Comparison of ENCODE assay signal across 9 cellular contexts in genomic region chr19:19597809-19598306, GRCh38. TPM values are rescaled to one million over a fixed set of nuclear protein-coding genes. Genes with fewer than 3 reads are reported as not detected.
DNase-seq lines count a peak whose midpoint lies in the region; ATAC-seq, FAIRE-seq and TF ChIP-seq lines count a peak whose summit lies in the region.
"Had no signal": no experiment of that assay in that cellular context is flagged by ENCODE, and none has a peak within 500 bp of the region (broad histone marks: within the 10 kb centered on the region; RNA-seq: fewer than 3 reads in every experiment).

No MANE protein-coding gene starts in this region.

- H3K4me1 ChIP-seq in kidney (ENCODE audit: control insufficient read depth in 1 of 2, insufficient read depth in 1 of 2, low read depth in 1 of 2, low read length in 2 of 2): peaks cover 0 to 2% of the 10 kb centered on the region in 2 donors

- H3K9me3 ChIP-seq in kidney (ENCODE audit: control insufficient read depth in 1 of 2, low read length in 2 of 2): no peaks in the 10 kb centered on the region
- H3K9me3 ChIP-seq: thoracic aorta had no signal

- intact Hi-C loops in kidney (cut with DNase I): no loop called here

- H3K27me3 Mint-ChIP-seq in glutamatergic neuron (ENCODE audit: unreplicated experiment): peaks cover 10% of the 10 kb centered on the region

- no peak overlapping the region for H3K4me3 ChIP-seq in kidney (ENCODE audit: low read length in 2 of 2)
- H3K4me3 ChIP-seq: thoracic aorta had no signal

- H3K27ac ChIP-seq in kidney (ENCODE audit: low read depth in 2 of 2, low read length in 2 of 2): no peak overlapping the region
- H3K27ac ChIP-seq: thoracic aorta had no signal

- in situ Hi-C loops in GM13976 (cut with MboI; ENCODE audit: low sequenced_read_pairs, unreplicated experiment): no loop called here

- TF ChIP-seq CTCF in GM13976 (IDR thresholded peaks at IDR 0.05; ENCODE audit: borderline replicate concordance, control extremely low read depth, extremely low read depth, insufficient read depth, missing control alignments) (no peak), glutamatergic neuron (IDR thresholded peaks at IDR 0.05; ENCODE audit: partially characterized antibody, unreplicated experiment) (no peak), kidney (IDR thresholded peaks at IDR 0.05; ENCODE audit: borderline replicate concordance, extremely low read depth, insufficient read depth) (no peak)

- FAIRE-seq in kidney (lab: Jason Lieb, UNC): no peak

- peak; percentile 73 for ATAC-seq in HG02610 (IDR thresholded peaks at IDR 0.05; ENCODE audit: unreplicated experiment)

- no peaks in the 10 kb centered on the region for H3K36me3 ChIP-seq in kidney (ENCODE audit: control insufficient read depth in 1 of 2, insufficient read depth in 2 of 2, low read length in 2 of 2)
- H3K36me3 ChIP-seq: thoracic aorta had no signal

- no peak overlapping the region for H3K9ac ChIP-seq in kidney (ENCODE audit: low read length in 2 of 2)

- DNase-seq in GM13976 (ENCODE audit: low spot score): peak; percentile 74
- DNase-seq in T-helper 2 cell: peak in 4 of 5 experiments; percentile 16 to 95 (median 67)
- no peak for DNase-seq in glutamatergic neuron
- no peak for DNase-seq in NCI-H1930 (lab: John Stamatoyannopoulos, UW)
- DNase-seq in kidney: no peak
- no peak for DNase-seq in SW 1271 (lab: John Stamatoyannopoulos, UW)
- no peak for DNase-seq in cerebellum (ENCODE audit: low spot score)

- peaks cover 4% of the 10 kb centered on the region for H3K9me3 Mint-ChIP-seq in glutamatergic neuron (ENCODE audit: unreplicated experiment)

- H3K4me1 Mint-ChIP-seq in glutamatergic neuron (ENCODE audit: low read depth, unreplicated experiment): peaks cover 4% of the 10 kb centered on the region

- no peak overlapping the region for H3K4me3 Mint-ChIP-seq in glutamatergic neuron (ENCODE audit: unreplicated experiment)

- H3K27ac Mint-ChIP-seq in glutamatergic neuron (ENCODE audit: unreplicated experiment): peak overlapping the region; percentile 9

- peaks cover 8% of the 10 kb centered on the region for H3K36me3 Mint-ChIP-seq in glutamatergic neuron (ENCODE audit: unreplicated experiment)

RNA-seq across cellular contexts. Expression of gene PBX4, which starts 20.6 kb away (rescaled TPM):
- total RNA-seq in glutamatergic neuron (ENCODE audit: unreplicated experiment): 56.1 TPM
- 5.7 TPM for total RNA-seq in kidney
- polyA plus RNA-seq in kidney (ENCODE audit: insufficient read depth, low read depth, low replicate concordance): 3.9 TPM
- total RNA-seq in cerebellum: 13.3 TPM
- total RNA-seq: thoracic aorta had no signal

RNA-seq across cellular contexts. Expression of gene LPAR2, which starts 30.2 kb away (rescaled TPM):
- total RNA-seq in glutamatergic neuron (ENCODE audit: unreplicated experiment) (364 TPM), kidney (10.4 TPM), cerebellum (23.0 TPM)
- 5.6 TPM for polyA plus RNA-seq in kidney (ENCODE audit: insufficient read depth, low read depth, low replicate concordance)

RNA-seq across cellular contexts. Expression of gene GMIP, which starts 45.6 kb away (rescaled TPM):
- total RNA-seq in glutamatergic neuron (ENCODE audit: unreplicated experiment) (204 TPM), kidney (18.8 TPM), cerebellum (8.1 TPM)
- 3.3 TPM for polyA plus RNA-seq in kidney (ENCODE audit: insufficient read depth, low read depth, low replicate concordance)

RNA-seq across cellular contexts. Expression of gene CILP2, which starts 59.8 kb away (rescaled TPM):
- total RNA-seq in glutamatergic neuron (ENCODE audit: unreplicated experiment) (40.9 TPM), kidney (0.41 TPM), cerebellum (0.64 TPM)
- polyA plus RNA-seq in kidney (ENCODE audit: insufficient read depth, low read depth, low replicate concordance): not detected

Comparison
In these comparisons a context has a peak if more than half of its experiments do, and no peak if none do; other contexts are left out.
1. DNase-seq: peak in GM13976 (single experiment) and T-helper 2 cell (4 of 5); none in glutamatergic neuron (single experiment), NCI-H1930 (0 of 2), kidney (single experiment), SW 1271 (0 of 2) and cerebellum (single experiment).
2. RNA of gene LPAR2, which starts 30.2 kb away (total RNA-seq): 364 TPM in glutamatergic neuron (single experiment); 23.0 TPM in cerebellum (single experiment) and 10.4 TPM in kidney (single experiment); every median in the first group is over 10 times any median in the second.
3. RNA of gene GMIP, which starts 45.6 kb away (total RNA-seq): 204 TPM in glutamatergic neuron (single experiment); 18.8 TPM in kidney (single experiment) and 8.1 TPM in cerebellum (single experiment); every median in the first group is over 10 times any median in the second.